ENCODE assay signal across 2 cellular contexts in genomic region chr13:51270606-51271005, GRCh38.
TF ChIP-seq lines count a peak whose summit lies in the region.

No MANE protein-coding gene starts in this region.

TF ChIP-seq in SK-N-SH treated with all-trans-retinoic acid at 6 μM for 48 hours, 23 proteins besides CTCF, POLR2A, EP300 and RAD21:
- no peak for TF ChIP-seq ESRRG (CRISPR knock-in tag; IDR thresholded peaks at IDR 0.05)
- TF ChIP-seq ZNF565 (CRISPR knock-in tag; conservative IDR thresholded peaks at IDR 0.05; ENCODE audit: low read depth) = no peak
- TF ChIP-seq ZNF70 (CRISPR knock-in tag; IDR thresholded peaks at IDR 0.05) = no peak

TF ChIP-seq in SK-N-SH, 30 proteins besides CTCF, POLR2A, EP300 and RAD21:
- TF ChIP-seq ZBTB33 (IDR thresholded peaks at IDR 0.05; ENCODE audit: borderline replicate concordance, low read depth) = no peak
- TF ChIP-seq SIN3A (IDR thresholded peaks at IDR 0.05; ENCODE audit: borderline replicate concordance, low read depth, low read length) = no peak
- no peak for TF ChIP-seq FOXJ3 (CRISPR knock-in tag; IDR thresholded peaks at IDR 0.05)
- no peak for TF ChIP-seq MEF2A (IDR thresholded peaks at IDR 0.05; ENCODE audit: borderline replicate concordance, low read depth)
- TF ChIP-seq RXRA (IDR thresholded peaks at IDR 0.05; ENCODE audit: borderline replicate concordance, low read depth) = no peak
- TF ChIP-seq POLR2AphosphoS5 (IDR thresholded peaks at IDR 0.05; ENCODE audit: low read depth, low read length) = no peak
- TF ChIP-seq CHD2 (IDR thresholded peaks at IDR 0.05; ENCODE audit: low read length, partially characterized antibody) = no peak
- TF ChIP-seq GABPA (IDR thresholded peaks at IDR 0.05; ENCODE audit: low read depth) = no peak
- no peak for TF ChIP-seq IRF3 (IDR thresholded peaks at IDR 0.05; ENCODE audit: low read depth, low read length)
- no peak for TF ChIP-seq GATA2 (CRISPR knock-in tag; IDR thresholded peaks at IDR 0.05)
- no peak for TF ChIP-seq RCOR1 (IDR thresholded peaks at IDR 0.05; ENCODE audit: low read length)
- TF ChIP-seq YY1 (IDR thresholded peaks at IDR 0.05; ENCODE audit: low read depth) = no peak
- TF ChIP-seq RFX5 (IDR thresholded peaks at IDR 0.05; ENCODE audit: low read length) = no peak
- TF ChIP-seq TEAD4 (IDR thresholded peaks at IDR 0.05; ENCODE audit: borderline replicate concordance, insufficient read depth) = no peak
TF ChIP-seq in SK-N-SH: peak in this region for 0.
